Comparison of ENCODE assay signal across 25 cellular contexts in the genomic region with DNA sequence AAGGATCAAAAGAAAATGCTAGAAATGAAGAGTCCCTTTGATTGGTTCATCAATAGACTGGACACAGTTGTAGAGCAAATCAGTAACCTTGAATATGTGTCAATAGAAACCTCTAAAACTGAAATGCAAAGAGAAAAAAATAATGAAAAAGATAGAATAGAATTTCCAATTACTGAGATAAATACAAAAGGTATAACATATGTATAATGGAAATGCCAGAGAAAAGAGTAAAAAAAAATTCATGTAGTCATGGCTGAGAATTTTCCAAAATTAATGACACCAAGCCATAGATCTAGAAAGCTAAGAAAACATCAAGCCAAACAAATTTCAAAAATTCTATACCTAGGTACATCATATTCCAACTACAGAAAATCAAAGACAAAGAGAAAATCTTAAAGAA.
"Had no signal": no experiment of that assay in that cellular context is flagged by ENCODE, and none has a peak within 500 bp of the region (broad histone marks: within the 10 kb centered on the region; RNA-seq: fewer than 3 reads in every experiment).

No MANE protein-coding gene starts in this region.

- H3K9me3 ChIP-seq: ovary, thoracic aorta, thyroid gland, vagina had no signal

- H3K4me3 ChIP-seq: neural progenitor cell, ovary, psoas muscle, right lobe of liver, sigmoid colon, stomach, thoracic aorta, thyroid gland, tibial nerve, upper lobe of left lung, vagina had no signal

- H3K27ac ChIP-seq: neural progenitor cell, ovary, parathyroid adenoma, psoas muscle, right lobe of liver, sigmoid colon, stomach, thoracic aorta, thyroid gland, tibial nerve, upper lobe of left lung, vagina had no signal

- DNase-seq: natural killer cell; occipital lobe; ovary; posterior cingulate gyrus; psoas muscle; right cardiac atrium; right lobe of liver; sigmoid colon; small intestine; stimulated activated CD4-positive, alpha-beta T cell treated with anti-CD3 and anti-CD28 coated beads, Interleukin-15, amount 100 ng/mL, for 24 hours; stimulated activated CD4-positive, alpha-beta T cell treated with anti-CD3 and anti-CD28 coated beads, Interleukin-2, amount 100 ng/mL, for 24 hours; stimulated activated CD4-positive, alpha-beta T cell treated with anti-CD3 and anti-CD28 coated beads, Interleukin-2, amount 100 ng/mL, for 48 hours; stimulated activated CD4-positive, alpha-beta T cell treated with anti-CD3 and anti-CD28 coated beads, Interleukin-4, amount 100 ng/mL, for 24 hours; stimulated activated naive B cell treated with anti-CD40 and anti-IgM and Interleukin-4, amounts not matched to agents 10 μg/mL and 1 μg/mL and 100 μg/mL, for 72 hours; stimulated activated naive CD4-positive, alpha-beta T cell treated with Interleukin-2 at 50 U/mL for 16 hours; stomach; thyroid gland; trophoblast cell; upper lobe of left lung had no signal

- H2AFZ ChIP-seq: neural progenitor cell, parathyroid adenoma had no signal

- H3K4me2 ChIP-seq: neural progenitor cell had no signal

- H3K9ac ChIP-seq: neural progenitor cell, parathyroid adenoma had no signal

- H3K79me2 ChIP-seq: parathyroid adenoma had no signal

- ATAC-seq: natural killer cell; psoas muscle; right cardiac atrium; right lobe of liver; stimulated activated effector memory CD8-positive, alpha-beta T cell treated with anti-CD3 and anti-CD28 coated beads, Interleukin-12 subunit alpha, Interleukin-12 subunit beta, amount 100 ng/mL, for 72 hours; stimulated activated naive B cell treated with anti-CD40 and anti-IgM and Interleukin-4, amounts not matched to agents 10 μg/mL and 1 μg/mL and 100 μg/mL, for 72 hours had no signal

- H3K27me3 ChIP-seq: neural progenitor cell, ovary, right lobe of liver, sigmoid colon, stomach, thyroid gland, tibial nerve, upper lobe of left lung, vagina had no signal

- H3K4me1 ChIP-seq: neural progenitor cell, parathyroid adenoma, psoas muscle, right lobe of liver, sigmoid colon, stomach, thyroid gland, tibial nerve, upper lobe of left lung, vagina had no signal

- H3K36me3 ChIP-seq: neural progenitor cell, ovary, right lobe of liver, sigmoid colon, stomach, thoracic aorta, thyroid gland, tibial nerve, upper lobe of left lung, vagina had no signal
